29 cellular contexts compared by ENCODE assay signal in the genomic region with DNA sequence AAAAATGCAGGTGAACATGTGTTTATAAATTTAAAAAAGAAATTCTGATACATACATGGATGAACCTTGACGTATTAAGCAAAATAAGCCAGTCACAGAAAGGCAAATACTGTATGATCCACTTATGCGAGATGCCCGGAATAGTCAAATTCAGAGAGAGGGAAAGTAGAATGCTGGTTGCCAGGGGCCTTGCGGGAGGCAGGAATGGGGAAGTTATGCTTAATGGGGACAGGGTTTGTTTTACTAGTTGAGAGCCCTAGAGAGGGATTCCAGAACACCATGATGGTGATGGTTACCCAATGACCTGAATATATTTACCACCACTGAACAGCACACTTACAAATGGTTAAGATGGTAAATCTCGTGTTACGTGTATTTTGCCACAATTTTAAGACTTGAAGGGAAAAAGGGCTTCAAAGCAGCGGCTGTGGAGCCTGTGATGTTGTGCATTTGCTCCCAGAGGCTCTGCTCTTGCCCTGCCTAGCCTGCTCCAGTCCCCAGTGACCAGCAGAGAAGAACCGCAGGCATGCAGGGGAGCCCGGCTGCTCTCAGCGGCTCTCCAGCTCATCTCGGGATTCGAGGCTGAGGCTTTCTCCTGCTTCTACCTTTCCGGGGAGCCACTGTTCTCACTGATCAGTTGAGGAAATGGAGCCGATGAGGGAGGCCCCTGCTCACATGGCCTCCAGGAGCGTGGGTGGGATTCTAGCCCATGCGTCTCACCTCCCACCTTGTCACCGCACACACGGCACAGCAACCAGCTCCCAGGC. TPM values are rescaled to one million over a fixed set of nuclear protein-coding genes. Genes with fewer than 3 reads are reported as not detected.
DNase-seq lines count a peak whose midpoint lies in the region; ATAC-seq and TF ChIP-seq lines count a peak whose summit lies in the region.
"Had no signal": no experiment of that assay in that cellular context is flagged by ENCODE, and none has a peak within 500 bp of the region (broad histone marks: within the 10 kb centered on the region; RNA-seq: fewer than 3 reads in every experiment).

No MANE protein-coding gene starts in this region.

- H3K4me3 ChIP-seq in GM23338: no peak overlapping the region
- H3K4me3 ChIP-seq: body of pancreas, GM23248, heart right ventricle, transverse colon had no signal

- H3K9me3 Mint-ChIP-seq in GM23338: no peaks in the 10 kb centered on the region
- no peaks in the 10 kb centered on the region for H3K9me3 Mint-ChIP-seq in central memory CD8-positive, alpha-beta T cell
- H3K9me3 Mint-ChIP-seq in nephron progenitor cell: no peaks in the 10 kb centered on the region
- H3K9me3 Mint-ChIP-seq: activated B cell treated with CpG ODN at 0.5 μM for 24 hours; CD4-positive, alpha-beta memory T cell; naive thymus-derived CD8-positive, alpha-beta T cell had no signal

- no peaks in the 10 kb centered on the region for H3F3A ChIP-seq in GM23338 (replicated peaks; ENCODE audit: low read depth)

- no peak overlapping the region for H2AFZ ChIP-seq in GM23338
- H2AFZ ChIP-seq: GM23248, parathyroid adenoma had no signal

- H3K27ac Mint-ChIP-seq in GM23338: peak overlapping the region; percentile 85
- H3K27ac Mint-ChIP-seq in central memory CD8-positive, alpha-beta T cell (ENCODE audit: low read depth): peak overlapping the region; percentile 5
- peak overlapping the region; percentile 19 for H3K27ac Mint-ChIP-seq in nephron progenitor cell
- H3K27ac Mint-ChIP-seq: activated B cell treated with CpG ODN at 0.5 μM for 24 hours had no signal

- H3K36me3 Mint-ChIP-seq in GM23338 (ENCODE audit: low read depth): peaks cover 19% of the 10 kb centered on the region
- peaks cover 26% of the 10 kb centered on the region for H3K36me3 Mint-ChIP-seq in central memory CD8-positive, alpha-beta T cell (ENCODE audit: insufficient read depth)
- H3K36me3 Mint-ChIP-seq in nephron progenitor cell (ENCODE audit: low read depth): peaks cover 29% of the 10 kb centered on the region

- TF ChIP-seq CTCF in GM23338 (conservative IDR thresholded peaks at IDR 0.05; ENCODE audit: low read depth in 2 of 2) (no peak), nephron progenitor cell (IDR thresholded peaks at IDR 0.05) (no peak)

- H3K27me3 Mint-ChIP-seq in GM23338 (ENCODE audit: insufficient read depth, low read depth, poor library complexity): peaks cover 4% of the 10 kb centered on the region
- no peaks in the 10 kb centered on the region for H3K27me3 Mint-ChIP-seq in central memory CD8-positive, alpha-beta T cell
- peaks cover 4% of the 10 kb centered on the region for H3K27me3 Mint-ChIP-seq in nephron progenitor cell (ENCODE audit: low read depth, poor library complexity)
- H3K27me3 Mint-ChIP-seq: activated B cell treated with CpG ODN at 0.5 μM for 24 hours; CD4-positive, alpha-beta memory T cell; naive thymus-derived CD8-positive, alpha-beta T cell had no signal

- ATAC-seq in GM23338 (peak; percentile 6; the same call in 1 of the 3 replicates), HG02763 (IDR thresholded peaks at IDR 0.05; ENCODE audit: unreplicated experiment) (no peak), HG02571 (IDR thresholded peaks at IDR 0.05; ENCODE audit: unreplicated experiment) (no peak)
- no peak for ATAC-seq in central memory CD8-positive, alpha-beta T cell (replicated peaks; ENCODE audit: extremely low read depth, poor library complexity, severe bottlenecking)
- ATAC-seq: heart right ventricle; left cardiac atrium; naive thymus-derived CD8-positive, alpha-beta T cell; right cardiac atrium; SK-N-SH treated with all-trans-retinoic acid at 6 μM for 48 hours had no signal

- H3K4me1 Mint-ChIP-seq in GM23338: peaks cover 30% of the 10 kb centered on the region
- peaks cover 21% of the 10 kb centered on the region for H3K4me1 Mint-ChIP-seq in central memory CD8-positive, alpha-beta T cell
- H3K4me1 Mint-ChIP-seq in nephron progenitor cell: peaks cover 34% of the 10 kb centered on the region
- H3K4me1 Mint-ChIP-seq: activated B cell treated with CpG ODN at 0.5 μM for 24 hours had no signal

- H3K9me2 ChIP-seq in GM23338 (ENCODE audit: insufficient read depth): no peaks in the 10 kb centered on the region

- H3K4me2 ChIP-seq in GM23338: no peak overlapping the region; the same call in 1 of the 2 replicates

- 0 out of 2 replicates have a peak overlapping the region, but pooled peaks have one; percentile 36 for H3K27ac ChIP-seq in GM23338 (ENCODE audit: low read depth)
- H3K27ac ChIP-seq: body of pancreas, foreskin keratinocyte, GM23248, heart right ventricle, parathyroid adenoma, transverse colon had no signal

- H3K79me2 ChIP-seq in GM23338 (replicated peaks; ENCODE audit: insufficient read depth): no peaks in the 10 kb centered on the region
- H3K79me2 ChIP-seq: parathyroid adenoma had no signal

- no peaks in the 10 kb centered on the region for H3K27me3 ChIP-seq in GM23338 (ENCODE audit: insufficient read depth)
- H3K27me3 ChIP-seq: body of pancreas, foreskin keratinocyte, heart right ventricle, transverse colon had no signal

- H3K36me3 ChIP-seq in GM23338 (ENCODE audit: insufficient read depth): no peaks in the 10 kb centered on the region; the same call in 1 of the 2 replicates

- peaks cover 13% of the 10 kb centered on the region for H3K4me1 ChIP-seq in GM23338 (ENCODE audit: insufficient read depth)
- H3K4me1 ChIP-seq: foreskin keratinocyte, parathyroid adenoma had no signal

- H3K4me3 Mint-ChIP-seq in GM23338 (no peak overlapping the region), nephron progenitor cell (no peak overlapping the region)
- no peak overlapping the region for H3K4me3 Mint-ChIP-seq in central memory CD8-positive, alpha-beta T cell
- H3K4me3 Mint-ChIP-seq: activated B cell treated with CpG ODN at 0.5 μM for 24 hours; CD4-positive, alpha-beta memory T cell; naive thymus-derived CD8-positive, alpha-beta T cell had no signal

- no peaks in the 10 kb centered on the region for H4K20me1 ChIP-seq in GM23338 (replicated peaks; ENCODE audit: insufficient read depth)

- peak; percentile 12 for DNase-seq in NCI-H2029 treated with DMSO at 0.1 percent for 48 hours (lab: John Stamatoyannopoulos, UW)
- no peak for DNase-seq in NCI-H2029 (lab: John Stamatoyannopoulos, UW)
- peak; percentile 17 for DNase-seq in GM23338 (ENCODE audit: low spot score)
- no peak for DNase-seq in central memory CD8-positive, alpha-beta T cell (ENCODE audit: low spot score in 2 of 2)
- DNase-seq in nephron progenitor cell: no peak
- DNase-seq in GM19238 (ENCODE audit: insufficient read length, low spot score): no peak
- DNase-seq: 8988T; activated B cell treated with CpG ODN at 0.5 μM for 24 hours; activated CD8-positive, alpha-beta memory T cell treated with anti-CD3 and anti-CD28 coated beads, Interleukin-2, amount 50 U/mL, for 4 hours; CD4-positive, alpha-beta memory T cell; effector CD4-positive, alpha-beta T cell; GM23248; heart right ventricle; Karpas-422; left cardiac atrium; midbrain; MV-4-11; naive thymus-derived CD8-positive, alpha-beta T cell; NCI-H1694; right cardiac atrium; stimulated activated CD4-positive, alpha-beta T cell treated with anti-CD3 and anti-CD28 coated beads, Interleukin-15, amount 100 ng/mL, for 24 hours had no signal

TF ChIP-seq in GM23338, 12 proteins besides CTCF, POLR2A, EP300 and RAD21 (continues in another document):
- TF ChIP-seq NANOG (IDR thresholded peaks at IDR 0.05; ENCODE audit: borderline replicate concordance): no peak

RNA-seq across cellular contexts. Expression of gene TFCP2L1, which starts 51.7 kb away (rescaled TPM):
- 4.5 and 6.4 TPM in 2 replicates for total RNA-seq in GM23338 (2014; rRNA removed; shearing (Covaris generic))
- polyA plus RNA-seq in GM23338 (2016; fragmentation: Nextera tagmentation; extraction: Ambion mirVana): 0.94 and 1.2 TPM in 2 replicates
- total RNA-seq: GM23248; naive thymus-derived CD8-positive, alpha-beta T cell; RPMI7951 had no signal
- polyA plus RNA-seq: CD4-positive, alpha-beta memory T cell; GM23248 had no signal

Comparison
In these comparisons a context has a peak if more than half of its experiments do, and no peak if none do; other contexts are left out.
1. DNase-seq: peak in NCI-H2029 treated with DMSO at 0.1 percent for 48 hours (single experiment) and GM23338 (single experiment); none in NCI-H2029 (single experiment), central memory CD8-positive, alpha-beta T cell (0 of 2), nephron progenitor cell (single experiment) and GM19238 (single experiment).
2. H3K27ac Mint-ChIP-seq: peak in every context shown above with its lines; median percentile 85 in GM23338; 19 in nephron progenitor cell; 5 in central memory CD8-positive, alpha-beta T cell.